9 cellular contexts compared by ENCODE assay signal in genomic region chr16:80938035-80938927, GRCh38.
A peak's percentile ranks its signal among the peaks of the same experiment; 100 is the strongest.
DNase-seq lines count a peak whose midpoint lies in the region; ATAC-seq, FAIRE-seq and TF ChIP-seq lines count a peak whose summit lies in the region.
"Had no signal": no experiment of that assay in that cellular context is flagged by ENCODE, and none has a peak within 500 bp of the region (broad histone marks: within the 10 kb centered on the region; RNA-seq: fewer than 3 reads in every experiment).

No MANE protein-coding gene starts in this region.

- FAIRE-seq in GM12892 (lab: Jason Lieb, UNC), result no peak

- H3K36me3 ChIP-seq in thoracic aorta, result no peaks in the 10 kb centered on the region

- peak; percentile 29 for DNase-seq in HS-27A (ENCODE audit: low read depth)
- peak; percentile 58 for DNase-seq in brain pericyte (ENCODE audit: low read depth, low spot score)
- DNase-seq in iris pigment epithelial cell (ENCODE audit: low read depth), result peak; percentile 97
- peak; percentile 24 for DNase-seq in thoracic aorta (ENCODE audit: low spot score)
- DNase-seq in GM12892 (ENCODE audit: insufficient read length), result no peak
- no peak for DNase-seq in stimulated activated CD8-positive, alpha-beta memory T cell treated with anti-CD3 and anti-CD28 coated beads, Interleukin-4, amount 100 ng/mL, for 48 hours
- no peak for DNase-seq in NCI-H2081 (lab: John Stamatoyannopoulos, UW)
- DNase-seq: naive B cell had no signal

- TF ChIP-seq POLR2A in GM12892 (IDR thresholded peaks at IDR 0.05; ENCODE audit: low read depth, low read length), result no peak

- H3K27me3 ChIP-seq in thoracic aorta (replicated peaks; ENCODE audit: insufficient read depth), result no peaks in the 10 kb centered on the region

- H3K4me3 ChIP-seq in thoracic aorta, result no peak overlapping the region

- ATAC-seq in thoracic aorta (ENCODE audit: insufficient number of reproducible peaks, low FRiP score, low read depth) (peak; percentile 57), GM21786 (IDR thresholded peaks at IDR 0.05; ENCODE audit: unreplicated experiment) (no peak)

- TF ChIP-seq CTCF in thoracic aorta (IDR thresholded peaks at IDR 0.05), result no peak

- H3K27ac ChIP-seq in thoracic aorta, result no peak overlapping the region

- H3K9me3 ChIP-seq in thoracic aorta, result no peaks in the 10 kb centered on the region

- H3K4me1 ChIP-seq in thoracic aorta (ENCODE audit: control insufficient read depth in 1 of 2, low read depth in 2 of 2), result peaks cover 6 to 16% of the 10 kb centered on the region in 2 donors

Comparison
In these comparisons a context has a peak if more than half of its experiments do, and no peak if none do; other contexts are left out.
1. DNase-seq: peak in HS-27A (single experiment), brain pericyte (single experiment), iris pigment epithelial cell (single experiment) and thoracic aorta (single experiment); none in GM12892 (single experiment), stimulated activated CD8-positive, alpha-beta memory T cell treated with anti-CD3 and anti-CD28 coated beads, Interleukin-4, amount 100 ng/mL, for 48 hours (single experiment) and NCI-H2081 (0 of 2).